Comparison of ENCODE assay signal across 1 cellular context in genomic region chr4:4289930-4290850, GRCh38.
TF ChIP-seq lines count a peak whose summit lies in the region.

Gene LYAR, minus strand, starts transcription at chr4:4290154. Its CDS starts 6,412 bp downstream, at chr4:4283742.
Gene ZBTB49, plus strand, starts transcription at chr4:4290251. Its CDS starts 9,695 bp downstream, at chr4:4299946.

TF ChIP-seq in SK-N-SH treated with all-trans-retinoic acid at 6 μM for 48 hours, 23 proteins besides CTCF, POLR2A, EP300 and RAD21 (continued from another document):
- no peak for TF ChIP-seq PATZ1 (CRISPR knock-in tag; IDR thresholded peaks at IDR 0.05; ENCODE audit: borderline replicate concordance)
- no peak for TF ChIP-seq TCF4 (CRISPR knock-in tag; IDR thresholded peaks at IDR 0.05; ENCODE audit: borderline replicate concordance)
- no peak for TF ChIP-seq ESRRG (CRISPR knock-in tag; IDR thresholded peaks at IDR 0.05)
- TF ChIP-seq SNAI2 (CRISPR knock-in tag; IDR thresholded peaks at IDR 0.05): no peak
- no peak for TF ChIP-seq CSDC2 (CRISPR knock-in tag; IDR thresholded peaks at IDR 0.05)
